In the genomic region with DNA sequence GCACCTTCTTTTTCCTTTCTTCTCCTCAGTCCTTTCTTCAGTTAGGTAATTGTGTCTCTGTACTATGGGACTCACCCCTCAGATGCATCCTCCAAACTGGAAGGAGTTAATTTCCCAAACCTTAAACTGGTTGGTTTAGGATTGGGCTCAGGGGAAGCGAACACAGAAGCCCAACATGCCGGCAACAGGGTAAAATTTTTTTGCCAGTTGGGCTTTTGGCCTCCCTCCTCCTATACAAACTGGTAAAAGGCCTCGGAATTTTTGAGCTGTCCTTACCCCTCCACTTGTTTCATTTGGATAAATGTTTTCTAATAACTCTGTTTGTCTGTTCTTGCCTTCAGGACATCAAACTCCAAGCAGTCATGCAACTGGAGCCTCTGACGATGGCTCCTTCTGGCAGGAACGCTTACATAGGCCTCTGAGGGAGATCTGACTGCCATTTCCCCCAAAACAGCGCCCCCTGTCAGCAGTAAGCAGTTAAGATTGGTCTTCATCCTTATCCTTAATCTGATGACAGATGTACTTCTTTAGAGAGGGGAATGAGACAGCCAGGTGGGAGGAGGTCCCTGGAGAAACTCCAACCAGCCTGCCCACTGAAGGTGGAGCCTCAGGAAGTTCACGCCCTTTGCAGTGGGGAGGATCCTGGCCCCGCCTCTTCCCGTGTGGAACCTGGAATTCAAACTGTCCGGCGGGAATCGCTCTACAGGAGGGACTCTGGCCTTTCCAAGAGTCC, we compare ENCODE assay signal across 12 cellular contexts. TPM values are rescaled to one million over a fixed set of nuclear protein-coding genes. Genes with fewer than 3 reads are reported as not detected.
DNase-seq lines count a peak whose midpoint lies in the region; ATAC-seq and TF ChIP-seq lines count a peak whose summit lies in the region.
"Had no signal": no experiment of that assay in that cellular context is flagged by ENCODE, and none has a peak within 500 bp of the region (broad histone marks: within the 10 kb centered on the region; RNA-seq: fewer than 3 reads in every experiment).

No MANE protein-coding gene starts in this region.

- ATAC-seq in GM21528 (IDR thresholded peaks at IDR 0.05; ENCODE audit: low FRiP score, unreplicated experiment) = no peak

- peaks cover 14% of the 10 kb centered on the region for H3K9me3 Mint-ChIP-seq in activated naive CD4-positive, alpha-beta T cell treated with anti-CD3 and anti-CD28 coated beads for 36 hours

- H3K4me3 Mint-ChIP-seq in activated naive CD4-positive, alpha-beta T cell treated with anti-CD3 and anti-CD28 coated beads for 36 hours = no peak overlapping the region
- H3K4me3 Mint-ChIP-seq: activated CD4-positive, alpha-beta memory T cell treated with anti-CD3 and anti-CD28 coated beads for 36 hours; naive B cell had no signal

- no peaks in the 10 kb centered on the region for H3K4me1 Mint-ChIP-seq in activated naive CD4-positive, alpha-beta T cell treated with anti-CD3 and anti-CD28 coated beads for 36 hours (ENCODE audit: low read depth)
- H3K4me1 Mint-ChIP-seq: naive B cell had no signal

- H3K27me3 Mint-ChIP-seq in activated naive CD4-positive, alpha-beta T cell treated with anti-CD3 and anti-CD28 coated beads for 36 hours (ENCODE audit: low read depth) = no peaks in the 10 kb centered on the region
- H3K27me3 Mint-ChIP-seq: activated CD4-positive, alpha-beta memory T cell treated with anti-CD3 and anti-CD28 coated beads for 36 hours had no signal

- intact Hi-C loops in activated naive CD4-positive, alpha-beta T cell treated with anti-CD3 and anti-CD28 coated beads for 36 hours (cut with micrococcal nuclease) = no loop called here

- H3K36me3 Mint-ChIP-seq in activated naive CD4-positive, alpha-beta T cell treated with anti-CD3 and anti-CD28 coated beads for 36 hours (ENCODE audit: low read depth) = no peaks in the 10 kb centered on the region
- H3K36me3 Mint-ChIP-seq: activated CD4-positive, alpha-beta memory T cell treated with anti-CD3 and anti-CD28 coated beads for 36 hours had no signal

- CTCF ChIA-PET in HEK293T (lab: Yijun Ruan, JAX) = interaction anchor here (0.6 kb wide), 1 partner anchor 179 kb away, joined by 3 read pairs; no protein-coding TSS in a partner anchor
- CTCF ChIA-PET in activated naive CD4-positive, alpha-beta T cell treated with anti-CD3 and anti-CD28 coated beads for 36 hours (lab: Charles Lee) = no interaction called here

- POLR2A ChIA-PET in HEK293T (lab: Yijun Ruan, JAX) = no interaction called here

- H3K27ac Mint-ChIP-seq in activated naive CD4-positive, alpha-beta T cell treated with anti-CD3 and anti-CD28 coated beads for 36 hours = no peak overlapping the region
- H3K27ac Mint-ChIP-seq: activated CD4-positive, alpha-beta memory T cell treated with anti-CD3 and anti-CD28 coated beads for 36 hours; naive B cell had no signal

- DNase-seq in ELF-1 (ENCODE audit: low read depth, low spot score) (peak; percentile 85), HT1080 (ENCODE audit: low read depth) (peak; percentile 30), SK-N-DZ (ENCODE audit: low spot score) (peak; percentile 10), iPS-NIHi11 (ENCODE audit: low spot score) (peak; percentile 22), HEK293T (ENCODE audit: extremely low spot score) (no peak), activated gamma-delta T cell (lab: John Stamatoyannopoulos, UW) (no peak)
- no peak for DNase-seq in activated naive CD4-positive, alpha-beta T cell treated with anti-CD3 and anti-CD28 coated beads for 36 hours
- DNase-seq: activated CD4-positive, alpha-beta memory T cell treated with anti-CD3 and anti-CD28 coated beads for 36 hours; naive B cell; NCI-H1436 treated with DMSO at 0.1 percent for 48 hours; spleen had no signal

TF ChIP-seq in HEK293T, 16 proteins besides CTCF, POLR2A, EP300 and RAD21:
- TF ChIP-seq CTBP1 (IDR thresholded peaks at IDR 0.05; ENCODE audit: borderline replicate concordance) (no peak), ZNF384 (IDR thresholded peaks at IDR 0.05) (no peak), LEF1 (IDR thresholded peaks at IDR 0.05; ENCODE audit: borderline replicate concordance) (no peak), TARDBP (IDR thresholded peaks at IDR 0.05) (no peak), PKNOX1 (IDR thresholded peaks at IDR 0.05) (no peak), NFRKB (IDR thresholded peaks at IDR 0.05) (no peak), HDGF (IDR thresholded peaks at IDR 0.05; ENCODE audit: borderline replicate concordance) (no peak), ARNT (IDR thresholded peaks at IDR 0.05) (no peak), BHLHE40 (IDR thresholded peaks at IDR 0.05; ENCODE audit: borderline replicate concordance) (no peak), SUZ12 (IDR thresholded peaks at IDR 0.05) (no peak), SP1 (IDR thresholded peaks at IDR 0.05) (no peak), FOXA1 (IDR thresholded peaks at IDR 0.05) (no peak), L3MBTL2 (conservative IDR thresholded peaks at IDR 0.05) (no peak), FOXM1 (IDR thresholded peaks at IDR 0.05; ENCODE audit: borderline replicate concordance) (no peak), ELF4 (IDR thresholded peaks at IDR 0.05) (no peak), FOXK2 (IDR thresholded peaks at IDR 0.05) (no peak)

RNA-seq across cellular contexts. Expression of gene SPINK5, which starts 57.8 kb away (rescaled TPM):
- not detected in 2 replicates for total RNA-seq in HT1080 (2014; rRNA removed; shearing (Covaris generic))
- 0.05 TPM in 1 of 2 replicates, not detected in the other for polyA plus RNA-seq in HT1080 (2015; cell fraction: cytosol; rRNA removed)
- 0.19 TPM in 1 of 2 replicates, not detected in the other for polyA plus RNA-seq in HT1080 (2015; cell fraction: nucleus; rRNA removed)
- 1.2 and 1.3 TPM in 2 replicates for polyA plus RNA-seq in SK-N-DZ (2014; cell fraction: cytosol; rRNA removed)
- polyA plus RNA-seq in SK-N-DZ (2014; cell fraction: nucleus; rRNA removed) = 12.4 and 13.3 TPM in 2 replicates
- total RNA-seq in activated naive CD4-positive, alpha-beta T cell treated with anti-CD3 and anti-CD28 coated beads for 36 hours = not detected
- total RNA-seq: activated CD4-positive, alpha-beta memory T cell treated with anti-CD3 and anti-CD28 coated beads for 36 hours had no signal

Comparison
In these comparisons a context has a peak if more than half of its experiments do, and no peak if none do; other contexts are left out.
1. DNase-seq: peak in ELF-1 (single experiment), HT1080 (single experiment), SK-N-DZ (single experiment) and iPS-NIHi11 (single experiment); none in HEK293T (single experiment), activated naive CD4-positive, alpha-beta T cell treated with anti-CD3 and anti-CD28 coated beads for 36 hours (single experiment) and activated gamma-delta T cell (single experiment).